Comparison of ENCODE assay signal across 8 cellular contexts in the genomic region with DNA sequence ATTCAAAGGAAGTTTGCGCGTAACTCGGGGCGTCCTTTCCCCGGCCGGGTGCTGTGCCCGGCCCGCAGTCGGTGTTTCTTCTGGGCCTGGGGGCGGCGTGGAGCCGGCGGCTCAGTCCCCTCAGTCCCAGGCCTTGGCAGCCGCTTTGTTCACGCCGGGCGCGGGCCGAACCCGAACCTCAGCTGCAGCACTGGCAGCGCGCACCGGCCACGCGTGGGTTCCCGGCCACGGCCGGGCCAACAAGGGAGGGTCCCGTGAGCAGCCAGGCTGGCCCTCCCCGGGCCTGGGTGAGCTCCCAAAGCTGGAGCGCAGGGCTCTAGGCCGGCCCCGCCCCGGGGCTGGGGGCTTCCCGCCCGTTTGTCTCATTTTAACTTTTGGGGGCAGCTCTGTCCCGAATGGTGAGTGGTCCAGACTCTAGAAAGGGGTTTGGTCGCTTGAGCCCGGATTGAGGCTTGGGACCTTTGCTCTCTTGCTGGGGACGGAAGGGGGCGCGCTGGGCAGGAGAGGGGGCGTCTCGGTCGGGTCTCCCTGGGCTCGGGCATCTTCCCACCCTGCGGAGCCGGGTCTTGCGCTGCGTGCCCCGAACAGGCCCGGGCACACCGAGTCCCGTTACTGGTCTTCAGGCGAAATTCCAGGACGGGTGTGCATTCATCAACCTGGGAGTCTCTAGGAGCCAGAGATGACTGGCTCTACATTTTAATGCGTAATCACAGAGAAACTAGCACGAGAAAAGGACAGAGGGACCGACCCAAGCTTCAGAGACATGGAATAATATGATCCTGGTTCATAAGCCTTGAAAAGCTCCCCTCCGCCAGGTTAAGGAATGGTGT.
DNase-seq lines count a peak whose midpoint lies in the region; ATAC-seq and TF ChIP-seq lines count a peak whose summit lies in the region.

No MANE protein-coding gene starts in this region.

- peak overlapping the region; percentile 84 for H3K4me2 ChIP-seq in trophoblast cell (ENCODE audit: low read length)

- peak; percentile 53; the same call in 1 of the 2 replicates for TF ChIP-seq CTCF in BJ (IDR thresholded peaks at IDR 0.05; ENCODE audit: insufficient read depth, low read depth, low read length)
- peak; percentile 32 for TF ChIP-seq CTCF in left ventricle myocardium inferior (IDR thresholded peaks at IDR 0.05; ENCODE audit: borderline replicate concordance)

- peak overlapping the region; percentile 99 for H3K18ac ChIP-seq in trophoblast cell (ENCODE audit: low read length)

- no peaks in the 10 kb centered on the region for H3K36me3 Mint-ChIP-seq in activated naive CD8-positive, alpha-beta T cell treated with anti-CD3 and anti-CD28 coated beads for 36 hours

- no peak overlapping the region for H3K23ac ChIP-seq in trophoblast cell (ENCODE audit: low read length)

- H3K4me1 ChIP-seq in left ventricle myocardium inferior (peaks cover 74% of the 10 kb centered on the region), trophoblast cell (ENCODE audit: control insufficient read depth in 1 of 2, insufficient read depth in 2 of 2, low read length in 2 of 2) (peaks cover 4 to 11% of the 10 kb centered on the region in 2 experiments)

- no peak overlapping the region for H4K12ac ChIP-seq in trophoblast cell (ENCODE audit: low read depth, low read length)

- H3K27me3 ChIP-seq in BJ (ENCODE audit: control insufficient read depth, insufficient read depth, low read length) (no peaks in the 10 kb centered on the region), left ventricle myocardium inferior (ENCODE audit: low read depth) (peaks cover 14% of the 10 kb centered on the region), trophoblast cell (ENCODE audit: insufficient read depth, low read length) (no peaks in the 10 kb centered on the region)

- peak overlapping the region; percentile 97 for H3K9ac ChIP-seq in trophoblast cell (ENCODE audit: low read length)

- peaks cover 88% of the 10 kb centered on the region for H3K27me3 Mint-ChIP-seq in activated naive CD8-positive, alpha-beta T cell treated with anti-CD3 and anti-CD28 coated beads for 36 hours

- peak overlapping the region; percentile 91 for H2AK5ac ChIP-seq in trophoblast cell (ENCODE audit: low read length)

- peak overlapping the region; percentile 87 for H4K8ac ChIP-seq in trophoblast cell (ENCODE audit: low read depth, low read length)

- H3K9me3 Mint-ChIP-seq in activated naive CD8-positive, alpha-beta T cell treated with anti-CD3 and anti-CD28 coated beads for 36 hours: no peaks in the 10 kb centered on the region

- ATAC-seq in HG03025 (IDR thresholded peaks at IDR 0.05; ENCODE audit: low FRiP score, unreplicated experiment): peak; percentile 4
- no peak for ATAC-seq in HG02623 (IDR thresholded peaks at IDR 0.05; ENCODE audit: unreplicated experiment)

- peak overlapping the region; percentile 99 for H3K14ac ChIP-seq in trophoblast cell (ENCODE audit: low read length)

- H3K4me3 Mint-ChIP-seq in activated naive CD8-positive, alpha-beta T cell treated with anti-CD3 and anti-CD28 coated beads for 36 hours: peak overlapping the region; percentile 72

- H3K27ac Mint-ChIP-seq in activated naive CD8-positive, alpha-beta T cell treated with anti-CD3 and anti-CD28 coated beads for 36 hours: no peak overlapping the region

- peak overlapping the region; percentile 95 for H3K4me3 ChIP-seq in BJ (ENCODE audit: low read depth, low read length)
- peak overlapping the region; percentile 89 for H3K4me3 ChIP-seq in left ventricle myocardium inferior
- peak overlapping the region; percentile 93 for H3K4me3 ChIP-seq in trophoblast cell (ENCODE audit: low read depth, low read length)

- no peaks in the 10 kb centered on the region for H3K36me3 ChIP-seq in BJ (ENCODE audit: control insufficient read depth, insufficient read depth, low read length)
- H3K36me3 ChIP-seq in left ventricle myocardium inferior: peaks cover 3% of the 10 kb centered on the region
- peaks cover 5 to 13% of the 10 kb centered on the region in 2 experiments for H3K36me3 ChIP-seq in trophoblast cell (ENCODE audit: control insufficient read depth in 1 of 2, insufficient read depth in 2 of 2, low read length in 2 of 2)

- peak overlapping the region; percentile 100 for H3K4ac ChIP-seq in trophoblast cell (ENCODE audit: low read depth, low read length)

- H3K79me1 ChIP-seq in trophoblast cell (ENCODE audit: low read length): peaks cover 19% of the 10 kb centered on the region

- H2BK120ac ChIP-seq in trophoblast cell (ENCODE audit: insufficient read depth, low read length, poor library complexity): peak overlapping the region; percentile 92

- no CpG with 5 or more reads among the region's 60 CpGs for WGBS in trophoblast cell (ENCODE audit: extremely low coverage, insufficient coverage, insufficient read length)

- H3K4me1 Mint-ChIP-seq in activated naive CD8-positive, alpha-beta T cell treated with anti-CD3 and anti-CD28 coated beads for 36 hours: peaks cover 9% of the 10 kb centered on the region

- H3K79me2 ChIP-seq in trophoblast cell (ENCODE audit: control insufficient read depth, insufficient read depth, low read length, poor library complexity): peaks cover 30% of the 10 kb centered on the region

- intact Hi-C loops in left ventricle myocardium inferior (cut with micrococcal nuclease): loop anchor here (10.0 kb wide), 1 partner anchor 118 kb away; no protein-coding TSS in a partner anchor

- H3K9me3 ChIP-seq in left ventricle myocardium inferior (replicated peaks): no peaks in the 10 kb centered on the region
- H3K9me3 ChIP-seq in trophoblast cell (ENCODE audit: insufficient read depth, low read depth, low read length): no peaks in the 10 kb centered on the region

- H2AFZ ChIP-seq in trophoblast cell (ENCODE audit: insufficient read depth, low read length, poor library complexity): peak overlapping the region; percentile 17

- H4K91ac ChIP-seq in trophoblast cell (ENCODE audit: low read depth, low read length): peak overlapping the region; percentile 90

- peak overlapping the region; percentile 98 for H2BK5ac ChIP-seq in trophoblast cell (ENCODE audit: low read depth, low read length, poor library complexity)

- CTCF ChIA-PET in BJ (lab: Yijun Ruan, JAX): interaction anchor here (0.5 to 4.2 kb wide), 15 partner anchors 11 to 283 kb away, joined by 3 to 27 read pairs (median 3); no protein-coding TSS in a partner anchor

- H2BK12ac ChIP-seq in trophoblast cell (ENCODE audit: low read length): peak overlapping the region; percentile 10

- DNase-seq in BJ (ENCODE audit: low read depth): no peak
- peak; percentile 6 for DNase-seq in activated naive CD8-positive, alpha-beta T cell treated with anti-CD3 and anti-CD28 coated beads for 36 hours
- peak; percentile 61 for DNase-seq in left ventricle myocardium inferior
- DNase-seq in trophoblast cell: peak in 1 of 2 donors; percentile 50
- DNase-seq in mesenteric fat pad (ENCODE audit: low spot score): no peak
- DNase-seq in KG1 (lab: John Stamatoyannopoulos, UW): no peak

- POLR2A ChIA-PET in BJ (lab: Charles Lee): interaction anchor here (0.6 to 2.0 kb wide), 2 partner anchors 17 to 230 kb away, joined by 3 to 16 read pairs; no protein-coding TSS in a partner anchor

- H3K27ac ChIP-seq in left ventricle myocardium inferior (replicated peaks) (peak overlapping the region; percentile 86), trophoblast cell (ENCODE audit: low read depth, low read length) (peak overlapping the region; percentile 93)

Comparison
In these comparisons a context has a peak if more than half of its experiments do, and no peak if none do; other contexts are left out.
1. DNase-seq: peak in activated naive CD8-positive, alpha-beta T cell treated with anti-CD3 and anti-CD28 coated beads for 36 hours (single experiment) and left ventricle myocardium inferior (single experiment); none in BJ (single experiment), mesenteric fat pad (single experiment) and KG1 (single experiment).
2. Peak in every context shown above with its lines, with median percentiles within 50 percentile points of each other: H3K4me3 ChIP-seq.